In genomic region chr6:27777126-27777525, GRCh38 we compare ENCODE assay signal across 14 cellular contexts.
DNase-seq lines count a peak whose midpoint lies in the region; ATAC-seq lines count a peak whose summit lies in the region.
"Had no signal": no experiment of that assay in that cellular context is flagged by ENCODE, and none has a peak within 500 bp of the region (broad histone marks: within the 10 kb centered on the region; RNA-seq: fewer than 3 reads in every experiment).

No MANE protein-coding gene starts in this region.

- H3K4me3 ChIP-seq in HUES6 (ENCODE audit: low read depth, low read length) (peak overlapping the region; percentile 65), mesodermal cell (ENCODE audit: extremely low read depth, insufficient read depth, low read length, poor library complexity, severe bottlenecking) (peak overlapping the region; percentile 18)
- H3K4me3 ChIP-seq: BLaER1, lung, upper lobe of left lung had no signal

- peak; percentile 37 for ATAC-seq in GM18867 (IDR thresholded peaks at IDR 0.05; ENCODE audit: unreplicated experiment)
- ATAC-seq in central memory CD8-positive, alpha-beta T cell (replicated peaks; ENCODE audit: extremely low read depth, poor library complexity, severe bottlenecking): no peak
- no peak for ATAC-seq in HG03045 (IDR thresholded peaks at IDR 0.05; ENCODE audit: unreplicated experiment)
- ATAC-seq in GM21423 (IDR thresholded peaks at IDR 0.05; ENCODE audit: unreplicated experiment): no peak
- ATAC-seq: activated CD8-positive, alpha-beta memory T cell treated with anti-CD3 and anti-CD28 coated beads, Interleukin-2, amount 10 ng/mL, durations not matched to agents 7 days and 5 days had no signal

- H3K27me3 ChIP-seq in HUES6 (ENCODE audit: control insufficient read depth, insufficient read depth, low read length): peaks cover 44% of the 10 kb centered on the region
- H3K27me3 ChIP-seq: BLaER1, upper lobe of left lung had no signal

- peaks cover 6% of the 10 kb centered on the region for H3K9me3 ChIP-seq in HUES6 (ENCODE audit: control insufficient read depth, insufficient read depth, low read depth, low read length)
- no peaks in the 10 kb centered on the region for H3K9me3 ChIP-seq in mesodermal cell (ENCODE audit: control insufficient read depth, low read length)
- H3K9me3 ChIP-seq: BLaER1, upper lobe of left lung had no signal

- peaks cover 14% of the 10 kb centered on the region for H3K36me3 Mint-ChIP-seq in central memory CD8-positive, alpha-beta T cell (ENCODE audit: insufficient read depth)
- H3K36me3 Mint-ChIP-seq: activated CD8-positive, alpha-beta memory T cell treated with anti-CD3 and anti-CD28 coated beads, Interleukin-2, amount 10 ng/mL, durations not matched to agents 7 days and 5 days had no signal

- 77 to 80% methylated on average over 6 to 9 of the region's 10 CpGs for WGBS in mesodermal cell (ENCODE audit: insufficient coverage in 2 of 2), 2 experiments

- no peak for DNase-seq in central memory CD8-positive, alpha-beta T cell (ENCODE audit: low spot score in 2 of 2)
- no peak for DNase-seq in GM19238 (ENCODE audit: insufficient read length, low spot score)
- DNase-seq: activated CD8-positive, alpha-beta memory T cell treated with anti-CD3 and anti-CD28 coated beads, Interleukin-2, amount 10 ng/mL, durations not matched to agents 7 days and 5 days; activated naive CD4-positive, alpha-beta T cell treated with Interleukin-2 at 50 U/mL for 16 hours; DMS153; stimulated activated CD4-positive, alpha-beta T cell treated with anti-CD3 and anti-CD28 coated beads, Interleukin-4, amount 100 ng/mL, for 1 hour; upper lobe of left lung had no signal

- peak overlapping the region; percentile 65 for H3K4me3 Mint-ChIP-seq in central memory CD8-positive, alpha-beta T cell
- H3K4me3 Mint-ChIP-seq: activated CD8-positive, alpha-beta memory T cell treated with anti-CD3 and anti-CD28 coated beads, Interleukin-2, amount 10 ng/mL, durations not matched to agents 7 days and 5 days had no signal

- peaks cover 24% of the 10 kb centered on the region for H3K27me3 Mint-ChIP-seq in central memory CD8-positive, alpha-beta T cell

- H3K9ac ChIP-seq in HUES6 (ENCODE audit: low read length): no peak overlapping the region
- H3K9ac ChIP-seq: BLaER1 had no signal

- H3K4me1 Mint-ChIP-seq in central memory CD8-positive, alpha-beta T cell: peaks cover 10% of the 10 kb centered on the region

- H3K27ac Mint-ChIP-seq in central memory CD8-positive, alpha-beta T cell (ENCODE audit: low read depth): peak overlapping the region; percentile 89
- H3K27ac Mint-ChIP-seq: activated CD8-positive, alpha-beta memory T cell treated with anti-CD3 and anti-CD28 coated beads, Interleukin-2, amount 10 ng/mL, durations not matched to agents 7 days and 5 days had no signal

- H3K27ac ChIP-seq in HUES6 (ENCODE audit: low read depth, low read length): no peak overlapping the region
- no peak overlapping the region for H3K27ac ChIP-seq in mesodermal cell (ENCODE audit: low read depth, low read length, severe bottlenecking)
- H3K27ac ChIP-seq: BLaER1, upper lobe of left lung had no signal

- H3K36me3 ChIP-seq in HUES6 (ENCODE audit: control insufficient read depth, insufficient read depth, low read length) (no peaks in the 10 kb centered on the region), mesodermal cell (ENCODE audit: control insufficient read depth, insufficient read depth, low read length) (no peaks in the 10 kb centered on the region)
- H3K36me3 ChIP-seq: BLaER1, upper lobe of left lung had no signal

- no peaks in the 10 kb centered on the region for H3K9me3 Mint-ChIP-seq in central memory CD8-positive, alpha-beta T cell

- H3K4me1 ChIP-seq in HUES6 (ENCODE audit: control insufficient read depth, insufficient read depth, low read length) (peaks cover 6% of the 10 kb centered on the region), mesodermal cell (ENCODE audit: control insufficient read depth, insufficient read depth, low read length, poor library complexity, severe bottlenecking) (no peaks in the 10 kb centered on the region)
